Comparison of ENCODE assay signal across 10 cellular contexts in genomic region chr17:40556198-40556661, GRCh38. TPM values are rescaled to one million over a fixed set of nuclear protein-coding genes. Genes with fewer than 3 reads are reported as not detected.
DNase-seq lines count a peak whose midpoint lies in the region; ATAC-seq, FAIRE-seq and TF ChIP-seq lines count a peak whose summit lies in the region.
"Had no signal": no experiment of that assay in that cellular context is flagged by ENCODE, and none has a peak within 500 bp of the region (broad histone marks: within the 10 kb centered on the region; RNA-seq: fewer than 3 reads in every experiment).

No MANE protein-coding gene starts in this region.

- H3K9me3 ChIP-seq in T-helper 17 cell (ENCODE audit: control insufficient read depth, low read length, poor library complexity, severe bottlenecking) (no peaks in the 10 kb centered on the region), kidney (ENCODE audit: control insufficient read depth in 1 of 2, low read length in 2 of 2) (no peaks in the 10 kb centered on the region), A673 (ENCODE audit: low read depth, low read length, poor library complexity, severe bottlenecking) (no peaks in the 10 kb centered on the region)

- H3K36me3 ChIP-seq in kidney (ENCODE audit: control insufficient read depth in 1 of 2, insufficient read depth in 2 of 2, low read length in 2 of 2) (no peaks in the 10 kb centered on the region), A673 (ENCODE audit: insufficient read depth, low read length, poor library complexity, severe bottlenecking) (no peaks in the 10 kb centered on the region)

- H3K4me1 ChIP-seq in kidney (ENCODE audit: control insufficient read depth in 1 of 2, insufficient read depth in 1 of 2, low read depth in 1 of 2, low read length in 2 of 2), result peaks cover 23 to 44% of the 10 kb centered on the region in 2 donors
- H3K4me1 ChIP-seq in A673 (ENCODE audit: insufficient read depth, low read length, poor library complexity, severe bottlenecking), result peaks cover 8% of the 10 kb centered on the region

- no TSS peak for BruUV-seq in A673 (replicated peaks; lab: Mats Ljungman, UMichigan)

- FAIRE-seq in kidney (lab: Jason Lieb, UNC), result no peak

- CTCF ChIA-PET in A673 (lab: Charles Lee), result no interaction called here

- POLR2A ChIA-PET in A673 (lab: Charles Lee; ENCODE audit: low non-redundant PET), result no interaction called here

- no peak overlapping the region for H3K4me3 Mint-ChIP-seq in activated T-cell treated with anti-CD3 and anti-CD28 coated beads, Interleukin-2, amount 50 U/mL, for 4 hours
- H3K4me3 Mint-ChIP-seq in T-helper 17 cell (no peak overlapping the region), HFFc6 (no peak overlapping the region; the same call in 1 of the 2 replicates)
- H3K4me3 Mint-ChIP-seq in stimulated activated naive CD8-positive, alpha-beta T cell treated with anti-CD3 and anti-CD28 coated beads, Interleukin-15, amount 100 ng/mL, for 72 hours, result peak overlapping the region; percentile 75 to 81

- H3K27ac ChIP-seq in kidney (ENCODE audit: low read depth in 2 of 2, low read length in 2 of 2) (peak overlapping the region; percentile 40 to 53), A673 (ENCODE audit: low read depth, low read length, poor library complexity, severe bottlenecking) (no peak overlapping the region)
- H3K27ac ChIP-seq: foreskin keratinocyte had no signal

- H3K4me3 ChIP-seq in kidney (ENCODE audit: low read length in 2 of 2), result no peak overlapping the region
- H3K4me3 ChIP-seq in A673 (ENCODE audit: low read depth, low read length, poor library complexity, severe bottlenecking), result no peak overlapping the region

- H3K36me3 Mint-ChIP-seq in activated T-cell treated with anti-CD3 and anti-CD28 coated beads, Interleukin-2, amount 50 U/mL, for 4 hours (ENCODE audit: insufficient read depth), result peaks cover 69% of the 10 kb centered on the region
- H3K36me3 Mint-ChIP-seq in T-helper 17 cell (ENCODE audit: low read depth) (peaks cover 20% of the 10 kb centered on the region), HFFc6 (ENCODE audit: low read depth) (peaks cover 8% of the 10 kb centered on the region; the same call in 1 of the 2 replicates)

- no peaks in the 10 kb centered on the region for H3K9me3 Mint-ChIP-seq in activated T-cell treated with anti-CD3 and anti-CD28 coated beads, Interleukin-2, amount 50 U/mL, for 4 hours
- no peaks in the 10 kb centered on the region for H3K9me3 Mint-ChIP-seq in stimulated activated naive CD8-positive, alpha-beta T cell treated with anti-CD3 and anti-CD28 coated beads, Interleukin-15, amount 100 ng/mL, for 72 hours
- no peaks in the 10 kb centered on the region for H3K9me3 Mint-ChIP-seq in HFFc6

- intact Hi-C loops in kidney (cut with DNase I), result no loop called here
- intact Hi-C loops in A673 (cut with micrococcal nuclease; ENCODE audit: unreplicated experiment), result no loop called here

- peak; percentile 20 for DNase-seq in activated T-cell treated with anti-CD3 and anti-CD28 coated beads, Interleukin-2, amount 50 U/mL, for 1 hour
- no peak for DNase-seq in activated T-cell treated with anti-CD3 and anti-CD28 coated beads, Interleukin-2, amount 50 U/mL, for 4 hours
- DNase-seq in T-helper 17 cell, result no peak
- DNase-seq in kidney, result no peak
- DNase-seq in stimulated activated naive CD8-positive, alpha-beta T cell treated with anti-CD3 and anti-CD28 coated beads, Interleukin-15, amount 100 ng/mL, for 72 hours, result peak in 1 of 2 donors; percentile 14
- no peak for DNase-seq in A673 (ENCODE audit: low spot score)
- DNase-seq in HFFc6, result no peak
- DNase-seq: EL, foreskin keratinocyte had no signal

- H3K27ac Mint-ChIP-seq in T-helper 17 cell (peak overlapping the region; percentile 100), HFFc6 (no peak overlapping the region)
- H3K27ac Mint-ChIP-seq in stimulated activated naive CD8-positive, alpha-beta T cell treated with anti-CD3 and anti-CD28 coated beads, Interleukin-15, amount 100 ng/mL, for 72 hours, result no peak overlapping the region

- peaks cover 94% of the 10 kb centered on the region for H3K4me1 Mint-ChIP-seq in activated T-cell treated with anti-CD3 and anti-CD28 coated beads, Interleukin-2, amount 50 U/mL, for 4 hours (ENCODE audit: low read depth)
- H3K4me1 Mint-ChIP-seq in T-helper 17 cell (peaks cover 73% of the 10 kb centered on the region), HFFc6 (ENCODE audit: low read depth) (peaks cover 67% of the 10 kb centered on the region)
- peaks cover 99% of the 10 kb centered on the region for H3K4me1 Mint-ChIP-seq in stimulated activated naive CD8-positive, alpha-beta T cell treated with anti-CD3 and anti-CD28 coated beads, Interleukin-15, amount 100 ng/mL, for 72 hours

- no peak overlapping the region for H3K9ac ChIP-seq in kidney (ENCODE audit: low read length in 2 of 2)

- no peak for ATAC-seq in activated T-cell treated with anti-CD3 and anti-CD28 coated beads, Interleukin-2, amount 50 U/mL, for 4 hours
- no peak for ATAC-seq in T-helper 17 cell
- ATAC-seq in stimulated activated naive CD8-positive, alpha-beta T cell treated with anti-CD3 and anti-CD28 coated beads, Interleukin-15, amount 100 ng/mL, for 72 hours, result no peak
- no peak for ATAC-seq in HG03175 (IDR thresholded peaks at IDR 0.05; ENCODE audit: unreplicated experiment)
- ATAC-seq: foreskin keratinocyte had no signal

- TF ChIP-seq CTCF in kidney (IDR thresholded peaks at IDR 0.05; ENCODE audit: borderline replicate concordance, extremely low read depth, insufficient read depth) (no peak), A673 (conservative IDR thresholded peaks at IDR 0.05; ENCODE audit: low read depth, low read length) (no peak), HFFc6 (IDR thresholded peaks at IDR 0.05) (no peak)

- no peaks in the 10 kb centered on the region for H3K27me3 Mint-ChIP-seq in activated T-cell treated with anti-CD3 and anti-CD28 coated beads, Interleukin-2, amount 50 U/mL, for 4 hours (ENCODE audit: low read depth)
- H3K27me3 Mint-ChIP-seq in T-helper 17 cell, result no peaks in the 10 kb centered on the region
- no peaks in the 10 kb centered on the region for H3K27me3 Mint-ChIP-seq in stimulated activated naive CD8-positive, alpha-beta T cell treated with anti-CD3 and anti-CD28 coated beads, Interleukin-15, amount 100 ng/mL, for 72 hours
- peaks cover 11% of the 10 kb centered on the region for H3K27me3 Mint-ChIP-seq in HFFc6 (ENCODE audit: insufficient read depth)

- no peaks in the 10 kb centered on the region for H3K27me3 ChIP-seq in A673 (replicated peaks; ENCODE audit: insufficient read depth, low read depth, low read length, poor library complexity)

RNA-seq across cellular contexts. Expression of gene CCR7, which starts 9.0 kb away (rescaled TPM):
- 100 to 1,000 TPM in 2 of 3 donors, 10 to 100 TPM in 1; 77.3 to 109 (median 108) TPM for total RNA-seq in activated T-cell treated with anti-CD3 and anti-CD28 coated beads, Interleukin-2, amount 50 U/mL, for 4 hours
- total RNA-seq in T-helper 17 cell (100 to 1,000 TPM; 165 to 182 TPM), kidney (7.1 TPM), A673 (2021) (0.30 and 0.55 TPM in 2 replicates)
- polyA plus RNA-seq in kidney (ENCODE audit: insufficient read depth, low read depth, low replicate concordance), result 0.17 TPM
- total RNA-seq in HFFc6 (2021; fragmentation: NEBNext Ultra II Directional; extraction: Animal tissue kit (Norgen Biotek cat#: 25700)), result not detected
- total RNA-seq: foreskin keratinocyte had no signal
- polyA plus RNA-seq: foreskin keratinocyte had no signal

RNA-seq across cellular contexts. Expression of gene TNS4, which starts 54.8 kb away (rescaled TPM):
- total RNA-seq in activated T-cell treated with anti-CD3 and anti-CD28 coated beads, Interleukin-2, amount 50 U/mL, for 4 hours, result 1 to 10 TPM; 3.9 to 4.7 (median 4.1) TPM
- total RNA-seq in T-helper 17 cell, result 1 to 10 TPM in 1 of 2 donors, under 1 TPM in 1; 0.77 to 1.7 TPM
- 0.31 TPM for total RNA-seq in kidney
- 2.2 TPM for polyA plus RNA-seq in kidney (ENCODE audit: insufficient read depth, low read depth, low replicate concordance)
- not detected in 2 replicates for total RNA-seq in A673 (2021)
- total RNA-seq in HFFc6 (2021; fragmentation: NEBNext Ultra II Directional; extraction: Animal tissue kit (Norgen Biotek cat#: 25700)), result under 1 TPM in 1 of 6 experiments, not detected in 5; 0.17 TPM

Comparison
In these comparisons a context has a peak if more than half of its experiments do, and no peak if none do; other contexts are left out.
1. H3K4me3 Mint-ChIP-seq: peak in stimulated activated naive CD8-positive, alpha-beta T cell treated with anti-CD3 and anti-CD28 coated beads, Interleukin-15, amount 100 ng/mL, for 72 hours (2 of 2); none in activated T-cell treated with anti-CD3 and anti-CD28 coated beads, Interleukin-2, amount 50 U/mL, for 4 hours (single experiment), T-helper 17 cell (single experiment) and HFFc6 (single experiment).